ENCODE assay signal across 1 cellular context in genomic region chr5:110817437-110817836, GRCh38.
TF ChIP-seq lines count a peak whose summit lies in the region.

No MANE protein-coding gene starts in this region.

TF ChIP-seq in A549, 52 proteins besides CTCF, POLR2A, EP300 and RAD21 (continued from another document):
- TF ChIP-seq, protein P1, sequence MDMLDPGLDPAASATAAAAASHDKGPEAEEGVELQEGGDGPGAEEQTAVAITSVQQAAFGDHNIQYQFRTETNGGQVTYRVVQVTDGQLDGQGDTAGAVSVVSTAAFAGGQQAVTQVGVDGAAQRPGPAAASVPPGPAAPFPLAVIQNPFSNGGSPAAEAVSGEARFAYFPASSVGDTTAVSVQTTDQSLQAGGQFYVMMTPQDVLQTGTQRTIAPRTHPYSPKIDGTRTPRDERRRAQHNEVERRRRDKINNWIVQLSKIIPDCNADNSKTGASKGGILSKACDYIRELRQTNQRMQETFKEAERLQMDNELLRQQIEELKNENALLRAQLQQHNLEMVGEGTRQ (IDR thresholded peaks at IDR 0.05) = no peak
- TF ChIP-seq FOSB (CRISPR knock-in tag; IDR thresholded peaks at IDR 0.05) = no peak
- no peak for TF ChIP-seq TP53 (CRISPR knock-in tag; IDR thresholded peaks at IDR 0.05)
- no peak for TF ChIP-seq MAZ (IDR thresholded peaks at IDR 0.05; ENCODE audit: borderline replicate concordance, low read depth, low read length)
- TF ChIP-seq HES2 (IDR thresholded peaks at IDR 0.05) = no peak
- no peak for TF ChIP-seq NFE2L2 (conservative IDR thresholded peaks at IDR 0.05; ENCODE audit: low read length)
- TF ChIP-seq BHLHE40 (IDR thresholded peaks at IDR 0.05; ENCODE audit: low read depth, low read length) = no peak
- TF ChIP-seq MYC (IDR thresholded peaks at IDR 0.05; ENCODE audit: borderline replicate concordance, low read length) = no peak
- TF ChIP-seq CBX8 (IDR thresholded peaks at IDR 0.05) = no peak
- TF ChIP-seq E2F6 (IDR thresholded peaks at IDR 0.05; ENCODE audit: borderline replicate concordance, low read depth) = no peak
- TF ChIP-seq ZFP36 (IDR thresholded peaks at IDR 0.05; ENCODE audit: borderline replicate concordance, partially characterized antibody) = no peak
